In genomic region chr20:60031107-60031506, GRCh38 we compare ENCODE assay signal across 14 cellular contexts.
DNase-seq lines count a peak whose midpoint lies in the region; ATAC-seq and TF ChIP-seq lines count a peak whose summit lies in the region.
"Had no signal": no experiment of that assay in that cellular context is flagged by ENCODE, and none has a peak within 500 bp of the region (broad histone marks: within the 10 kb centered on the region; RNA-seq: fewer than 3 reads in every experiment).

No MANE protein-coding gene starts in this region.

- WGBS in heart left ventricle, 4 donors: 78 to 90% (median 88%) methylated on average over 9 of the region's 9 CpGs
- WGBS in body of pancreas, 2 donors: 77 to 81% methylated on average over 9 of the region's 9 CpGs

- no peak for TF ChIP-seq CTCF in right atrium auricular region (IDR thresholded peaks at IDR 0.05)
- TF ChIP-seq CTCF in heart left ventricle (IDR thresholded peaks at IDR 0.05): no peak
- no peak for TF ChIP-seq CTCF in NB4 (IDR thresholded peaks at IDR 0.05; ENCODE audit: low read depth, low read length)
- no peak for TF ChIP-seq CTCF in body of pancreas (IDR thresholded peaks at IDR 0.05)

- H3K27ac ChIP-seq in right atrium auricular region: no peak overlapping the region
- peak overlapping the region in 3 of 12 donors; percentile 14 to 48 (median 17) for H3K27ac ChIP-seq in heart left ventricle
- H3K27ac ChIP-seq in body of pancreas: no peak overlapping the region
- H3K27ac ChIP-seq: GM23248 had no signal

- TF ChIP-seq POLR2A in heart left ventricle (IDR thresholded peaks at IDR 0.05): no peak
- TF ChIP-seq POLR2A in NB4 (IDR thresholded peaks at IDR 0.05; ENCODE audit: extremely low read depth, insufficient read length): no peak
- no peak for TF ChIP-seq POLR2A in body of pancreas (IDR thresholded peaks at IDR 0.05)

- intact Hi-C loops in heart left ventricle (cut with DNase I): loop anchor here in 2 of 10 donors (10.0 kb wide), 1 partner anchor 86 kb away; the partner anchor contains the start of genes FAM217B (in 2 of the 2) and PPP1R3D (in 2 of the 2)
- intact Hi-C loops in body of pancreas (cut with DNase I): no loop called here
- intact Hi-C loops in posterior cingulate gyrus (cut with DNase I): no loop called here

- no peak for ATAC-seq in heart left ventricle
- ATAC-seq in body of pancreas: no peak
- ATAC-seq: CD8-positive, alpha-beta T cell; HCT116 had no signal

- H3K4me3 ChIP-seq in right atrium auricular region (no peak overlapping the region), heart left ventricle (no peak overlapping the region), NB4 (ENCODE audit: low read depth, low read length) (peak overlapping the region; percentile 25), body of pancreas (no peak overlapping the region)
- H3K4me3 ChIP-seq: GM23248 had no signal

- DNase-seq in right atrium auricular region (ENCODE audit: low spot score) (peak; percentile 50), heart left ventricle (no peak), NB4 (ENCODE audit: low read depth) (peak; percentile 67), islet precursor cell (peak; percentile 29), body of pancreas (no peak), posterior cingulate gyrus (no peak), DMS53 treated with DMSO at 0.1 percent for 48 hours (lab: John Stamatoyannopoulos, UW; ENCODE audit: unreplicated experiment) (no peak)
- DNase-seq: ACHN; CD8-positive, alpha-beta T cell; COR-L47; DMS153; GF-D8; GM23248 had no signal

- no peaks in the 10 kb centered on the region for H3K36me3 ChIP-seq in right atrium auricular region
- H3K36me3 ChIP-seq in heart left ventricle: no peaks in the 10 kb centered on the region
- no peaks in the 10 kb centered on the region for H3K36me3 ChIP-seq in body of pancreas (replicated peaks in 1 of 2; ENCODE audit: insufficient read depth in 1 of 2, low read depth in 2 of 2)

- H3K27me3 ChIP-seq in right atrium auricular region (no peaks in the 10 kb centered on the region), heart left ventricle (no peaks in the 10 kb centered on the region), body of pancreas (no peaks in the 10 kb centered on the region)

- no peaks in the 10 kb centered on the region for H3K9me3 ChIP-seq in right atrium auricular region
- peaks cover 0 to 2% (median 0%) of the 10 kb centered on the region in 12 donors for H3K9me3 ChIP-seq in heart left ventricle
- H3K9me3 ChIP-seq in body of pancreas: no peaks in the 10 kb centered on the region

- H3K4me1 ChIP-seq in right atrium auricular region (peaks cover 0 to 18% of the 10 kb centered on the region in 2 donors), heart left ventricle (peaks cover 0 to 23% (median 12%) of the 10 kb centered on the region in 12 donors), body of pancreas (no peaks in the 10 kb centered on the region)

Comparison
In these comparisons a context has a peak if more than half of its experiments do, and no peak if none do; other contexts are left out.
1. DNase-seq: peak in right atrium auricular region (single experiment), NB4 (single experiment) and islet precursor cell (single experiment); none in heart left ventricle (0 of 5), body of pancreas (0 of 4), posterior cingulate gyrus (0 of 10) and DMS53 treated with DMSO at 0.1 percent for 48 hours (single experiment).